23 cellular contexts compared by ENCODE assay signal in genomic region chr16:53841884-53842283, GRCh38.
"Had no signal": no experiment of that assay in that cellular context is flagged by ENCODE, and none has a peak within 500 bp of the region (broad histone marks: within the 10 kb centered on the region; RNA-seq: fewer than 3 reads in every experiment).

No MANE protein-coding gene starts in this region.

- H3K9me3 ChIP-seq: ascending aorta, mucosa of descending colon, upper lobe of right lung had no signal

- H3K27ac Mint-ChIP-seq: activated CD4-positive, alpha-beta T cell treated with anti-CD3 and anti-CD28 coated beads, Interleukin-2, amount 10 ng/mL, durations not matched to agents 7 days and 5 days; activated CD8-positive, alpha-beta memory T cell treated with anti-CD3 and anti-CD28 coated beads, Interleukin-2, amount 10 ng/mL, durations not matched to agents 7 days and 5 days; activated CD8-positive, alpha-beta T cell treated with anti-CD3 and anti-CD28 coated beads for 36 hours; stimulated activated naive B cell treated with anti-CD40 and anti-IgM and Interleukin-4, amounts not matched to agents 10 μg/mL and 1 μg/mL and 100 μg/mL, for 72 hours had no signal

- DNase-seq: activated CD4-positive, alpha-beta T cell treated with anti-CD3 and anti-CD28 coated beads, Interleukin-2, amount 10 ng/mL, durations not matched to agents 7 days and 5 days; activated CD4-positive, CD25-positive, alpha-beta regulatory T cell treated with anti-CD3 and anti-CD28 coated beads, Interleukin-2, amount 50 U/mL, for 72 hours; activated CD8-positive, alpha-beta memory T cell treated with anti-CD3 and anti-CD28 coated beads, Interleukin-2, amount 10 ng/mL, durations not matched to agents 7 days and 5 days; activated CD8-positive, alpha-beta T cell treated with anti-CD3 and anti-CD28 coated beads for 36 hours; activated effector memory CD4-positive, alpha-beta T cell treated with anti-CD3 and anti-CD28 coated beads, Interleukin-2, amount 50 U/mL, for 16 hours; activated naive CD4-positive, alpha-beta T cell treated with anti-CD3 and anti-CD28 coated beads, Interleukin-2, amount 50 U/mL, for 16 hours; activated T-cell treated with anti-CD3 and anti-CD28 coated beads for 4 hours; brain microvascular endothelial cell; central memory CD4-positive, alpha-beta T cell; effector memory CD8-positive, alpha-beta T cell; left colon; mesenchymal stem cell; mucosa of descending colon; occipital lobe; stimulated activated CD4-positive, alpha-beta T cell treated with anti-CD3 and anti-CD28 coated beads, Interleukin-2, amount 100 ng/mL, for 48 hours; stimulated activated CD8-positive, alpha-beta memory T cell treated with anti-CD3 and anti-CD28 coated beads, Interleukin-4, amount 100 ng/mL, for 48 hours; stimulated activated naive B cell treated with anti-CD40 and anti-IgM and Interleukin-4, amounts not matched to agents 10 μg/mL and 1 μg/mL and 100 μg/mL, for 72 hours; T-helper 1 cell; upper lobe of right lung; WERI-Rb-1 had no signal

- H3K27me3 Mint-ChIP-seq: activated CD4-positive, alpha-beta T cell treated with anti-CD3 and anti-CD28 coated beads, Interleukin-2, amount 10 ng/mL, durations not matched to agents 7 days and 5 days; activated CD8-positive, alpha-beta memory T cell treated with anti-CD3 and anti-CD28 coated beads, Interleukin-2, amount 10 ng/mL, durations not matched to agents 7 days and 5 days; activated CD8-positive, alpha-beta T cell treated with anti-CD3 and anti-CD28 coated beads for 36 hours; effector memory CD8-positive, alpha-beta T cell; stimulated activated naive B cell treated with anti-CD40 and anti-IgM and Interleukin-4, amounts not matched to agents 10 μg/mL and 1 μg/mL and 100 μg/mL, for 72 hours had no signal

- H3K4me1 ChIP-seq: ascending aorta, upper lobe of right lung had no signal

- ATAC-seq: activated CD8-positive, alpha-beta memory T cell treated with anti-CD3 and anti-CD28 coated beads, Interleukin-2, amount 10 ng/mL, durations not matched to agents 7 days and 5 days; activated CD8-positive, alpha-beta T cell treated with anti-CD3 and anti-CD28 coated beads for 36 hours; effector memory CD8-positive, alpha-beta T cell; esophagus mucosa; left colon; mucosa of descending colon; upper lobe of right lung had no signal

- H3K4me3 ChIP-seq: ascending aorta, mucosa of descending colon, upper lobe of right lung had no signal

- H3K4me3 Mint-ChIP-seq: activated CD4-positive, alpha-beta T cell treated with anti-CD3 and anti-CD28 coated beads, Interleukin-2, amount 10 ng/mL, durations not matched to agents 7 days and 5 days; activated CD8-positive, alpha-beta memory T cell treated with anti-CD3 and anti-CD28 coated beads, Interleukin-2, amount 10 ng/mL, durations not matched to agents 7 days and 5 days; activated CD8-positive, alpha-beta T cell treated with anti-CD3 and anti-CD28 coated beads for 36 hours; effector memory CD8-positive, alpha-beta T cell; neural crest cell; stimulated activated naive B cell treated with anti-CD40 and anti-IgM and Interleukin-4, amounts not matched to agents 10 μg/mL and 1 μg/mL and 100 μg/mL, for 72 hours had no signal

- H3K27ac ChIP-seq: ascending aorta, brain microvascular endothelial cell, upper lobe of right lung, WERI-Rb-1 had no signal

- H3K36me3 ChIP-seq: brain microvascular endothelial cell, WERI-Rb-1 had no signal

- H3K9me3 Mint-ChIP-seq: activated CD4-positive, alpha-beta T cell treated with anti-CD3 and anti-CD28 coated beads, Interleukin-2, amount 10 ng/mL, durations not matched to agents 7 days and 5 days; activated CD8-positive, alpha-beta T cell treated with anti-CD3 and anti-CD28 coated beads for 36 hours; effector memory CD8-positive, alpha-beta T cell; neural crest cell; stimulated activated naive B cell treated with anti-CD40 and anti-IgM and Interleukin-4, amounts not matched to agents 10 μg/mL and 1 μg/mL and 100 μg/mL, for 72 hours had no signal

- H3K27me3 ChIP-seq: ascending aorta, brain microvascular endothelial cell, upper lobe of right lung had no signal
